ENCODE assay signal across 18 cellular contexts in genomic region chr17:74739227-74739831, GRCh38. TPM values are rescaled to one million over a fixed set of nuclear protein-coding genes. Genes with fewer than 3 reads are reported as not detected.
A peak's percentile ranks its signal among the peaks of the same experiment; 100 is the strongest.
DNase-seq lines count a peak whose midpoint lies in the region; ATAC-seq, FAIRE-seq and TF ChIP-seq lines count a peak whose summit lies in the region.
"Had no signal": no experiment of that assay in that cellular context is flagged by ENCODE, and none has a peak within 500 bp of the region (broad histone marks: within the 10 kb centered on the region; RNA-seq: fewer than 3 reads in every experiment).

No MANE protein-coding gene starts in this region.

- DNase-seq in activated CD8-positive, alpha-beta memory T cell treated with anti-CD3 and anti-CD28 coated beads, Interleukin-2, amount 10 ng/mL, durations not matched to agents 7 days and 5 days = no peak
- no peak for DNase-seq in activated CD8-positive, alpha-beta memory T cell treated with anti-CD3 and anti-CD28 coated beads, Interleukin-2, amount 50 U/mL, for 48 hours
- no peak for DNase-seq in activated T-helper 2 cell treated with anti-CD3 and anti-CD28 coated beads, Interferon-gamma antibody, Interleukin-2, Interleukin-4, amounts not matched to agents 10 μg/mL and 5 μg/mL and 100 μg/mL, durations not matched to agents 14 hours and 24 hours and 36 hours (ENCODE audit: low spot score)
- no peak for DNase-seq in RCC 7860 (ENCODE audit: low spot score)
- no peak for DNase-seq in NCI-H2029 (lab: John Stamatoyannopoulos, UW)
- DNase-seq in NCI-H187 (lab: John Stamatoyannopoulos, UW) = no peak
- DNase-seq: ACHN; activated CD8-positive, alpha-beta memory T cell treated with anti-CD3 and anti-CD28 coated beads for 24 hours; dermis blood vessel endothelial cell; mammary epithelial cell; NCI-H446; ovary had no signal

- ATAC-seq in activated CD8-positive, alpha-beta memory T cell treated with anti-CD3 and anti-CD28 coated beads, Interleukin-2, amount 10 ng/mL, durations not matched to agents 7 days and 5 days = no peak
- ATAC-seq: Panc1 had no signal

- H3K36me3 ChIP-seq in Loucy (ENCODE audit: insufficient read depth, low read length) (no peaks in the 10 kb centered on the region), neutrophil (peaks cover 15% of the 10 kb centered on the region)
- H3K36me3 ChIP-seq: ovary had no signal

- H3K27ac Mint-ChIP-seq in activated CD8-positive, alpha-beta memory T cell treated with anti-CD3 and anti-CD28 coated beads, Interleukin-2, amount 10 ng/mL, durations not matched to agents 7 days and 5 days = peak overlapping the region; percentile 91
- peak overlapping the region; percentile 87 for H3K27ac Mint-ChIP-seq in activated T-helper 2 cell treated with anti-CD3 and anti-CD28 coated beads, Interferon-gamma antibody, Interleukin-2, Interleukin-4, amounts not matched to agents 10 μg/mL and 5 μg/mL and 100 μg/mL, durations not matched to agents 14 hours and 24 hours and 36 hours

- H3K79me2 ChIP-seq in Loucy (ENCODE audit: insufficient read depth, low read length) = peaks cover 56% of the 10 kb centered on the region

- TF ChIP-seq CTCF in Loucy (conservative IDR thresholded peaks at IDR 0.05; ENCODE audit: low read length) = no peak
- TF ChIP-seq CTCF in neutrophil (IDR thresholded peaks at IDR 0.05) = no peak

- H3K4me3 Mint-ChIP-seq in activated CD8-positive, alpha-beta memory T cell treated with anti-CD3 and anti-CD28 coated beads, Interleukin-2, amount 10 ng/mL, durations not matched to agents 7 days and 5 days = peak overlapping the region; percentile 87
- peak overlapping the region; percentile 84 for H3K4me3 Mint-ChIP-seq in activated T-helper 2 cell treated with anti-CD3 and anti-CD28 coated beads, Interferon-gamma antibody, Interleukin-2, Interleukin-4, amounts not matched to agents 10 μg/mL and 5 μg/mL and 100 μg/mL, durations not matched to agents 14 hours and 24 hours and 36 hours (ENCODE audit: low read depth)

- H3K27me3 Mint-ChIP-seq in activated CD8-positive, alpha-beta memory T cell treated with anti-CD3 and anti-CD28 coated beads, Interleukin-2, amount 10 ng/mL, durations not matched to agents 7 days and 5 days = peaks cover 17% of the 10 kb centered on the region
- H3K27me3 Mint-ChIP-seq in activated T-helper 2 cell treated with anti-CD3 and anti-CD28 coated beads, Interferon-gamma antibody, Interleukin-2, Interleukin-4, amounts not matched to agents 10 μg/mL and 5 μg/mL and 100 μg/mL, durations not matched to agents 14 hours and 24 hours and 36 hours (ENCODE audit: low read depth) = peaks cover 8% of the 10 kb centered on the region

- peak overlapping the region; percentile 92 for H3K4me3 ChIP-seq in Loucy (ENCODE audit: low read length, poor library complexity, severe bottlenecking)
- peak overlapping the region; percentile 82 to 89 for H3K4me3 ChIP-seq in neutrophil (ENCODE audit: low read depth in 1 of 2, low read length in 1 of 2)
- H3K4me3 ChIP-seq: ovary had no signal

- no peak overlapping the region for H2AFZ ChIP-seq in Loucy (ENCODE audit: low read length)

- H3K36me3 Mint-ChIP-seq in activated CD8-positive, alpha-beta memory T cell treated with anti-CD3 and anti-CD28 coated beads, Interleukin-2, amount 10 ng/mL, durations not matched to agents 7 days and 5 days = peaks cover 18% of the 10 kb centered on the region
- peaks cover 10% of the 10 kb centered on the region for H3K36me3 Mint-ChIP-seq in activated T-helper 2 cell treated with anti-CD3 and anti-CD28 coated beads, Interferon-gamma antibody, Interleukin-2, Interleukin-4, amounts not matched to agents 10 μg/mL and 5 μg/mL and 100 μg/mL, durations not matched to agents 14 hours and 24 hours and 36 hours (ENCODE audit: low read depth)

- CTCF ChIA-PET in activated CD8-positive, alpha-beta memory T cell treated with anti-CD3 and anti-CD28 coated beads, Interleukin-2, amount 10 ng/mL, durations not matched to agents 7 days and 5 days (lab: Charles Lee) = interaction anchor here (0.9 to 6.0 kb wide), 11 partner anchors 7 to 371 kb away, joined by 3 to 262 read pairs (median 16); partner anchors contain the start of gene NAT9

- H3K4me1 ChIP-seq in Loucy (ENCODE audit: insufficient read depth, low read length, poor library complexity, severe bottlenecking) (peaks cover 63% of the 10 kb centered on the region), neutrophil (ENCODE audit: control insufficient read depth in 1 of 2, insufficient read depth in 1 of 2, low read depth in 1 of 2, low read length in 1 of 2) (peaks cover 81 to 86% of the 10 kb centered on the region in 2 experiments)

- no peaks in the 10 kb centered on the region for H3K9me2 ChIP-seq in Loucy (replicated peaks; ENCODE audit: low read depth, low read length)

- H3K4me1 Mint-ChIP-seq in activated CD8-positive, alpha-beta memory T cell treated with anti-CD3 and anti-CD28 coated beads, Interleukin-2, amount 10 ng/mL, durations not matched to agents 7 days and 5 days = peaks cover 73% of the 10 kb centered on the region
- H3K4me1 Mint-ChIP-seq in activated T-helper 2 cell treated with anti-CD3 and anti-CD28 coated beads, Interferon-gamma antibody, Interleukin-2, Interleukin-4, amounts not matched to agents 10 μg/mL and 5 μg/mL and 100 μg/mL, durations not matched to agents 14 hours and 24 hours and 36 hours (ENCODE audit: low read depth) = peaks cover 67% of the 10 kb centered on the region

- peaks cover 15% of the 10 kb centered on the region; the same call in 1 of the 2 replicates for H3F3A ChIP-seq in Loucy (ENCODE audit: low read depth)

- no peaks in the 10 kb centered on the region for H4K20me1 ChIP-seq in Loucy (ENCODE audit: insufficient read depth, low read length, poor library complexity, severe bottlenecking)

- intact Hi-C loops in activated T-helper 2 cell treated with anti-CD3 and anti-CD28 coated beads, Interferon-gamma antibody, Interleukin-2, Interleukin-4, amounts not matched to agents 10 μg/mL and 5 μg/mL and 100 μg/mL, durations not matched to agents 14 hours and 24 hours and 36 hours (cut with micrococcal nuclease) = loop anchor here (5.0 kb wide), 1 partner anchor 172 kb away; the partner anchor contains the start of gene CD300H

- peak overlapping the region; percentile 98 for H3K27ac ChIP-seq in neutrophil
- H3K27ac ChIP-seq: ovary had no signal

- no peaks in the 10 kb centered on the region for H3K9me3 Mint-ChIP-seq in activated CD8-positive, alpha-beta memory T cell treated with anti-CD3 and anti-CD28 coated beads, Interleukin-2, amount 10 ng/mL, durations not matched to agents 7 days and 5 days (ENCODE audit: low read depth)
- H3K9me3 Mint-ChIP-seq in activated T-helper 2 cell treated with anti-CD3 and anti-CD28 coated beads, Interferon-gamma antibody, Interleukin-2, Interleukin-4, amounts not matched to agents 10 μg/mL and 5 μg/mL and 100 μg/mL, durations not matched to agents 14 hours and 24 hours and 36 hours = no peaks in the 10 kb centered on the region

- no peaks in the 10 kb centered on the region for H3K27me3 ChIP-seq in Loucy (ENCODE audit: insufficient read depth, low read length, poor library complexity, severe bottlenecking)
- H3K27me3 ChIP-seq in neutrophil = no peaks in the 10 kb centered on the region
- H3K27me3 ChIP-seq: ovary had no signal

- H3K9me3 ChIP-seq in Loucy (ENCODE audit: insufficient read depth, low read depth, low read length) (no peaks in the 10 kb centered on the region), neutrophil (no peaks in the 10 kb centered on the region)
- H3K9me3 ChIP-seq: ovary had no signal

- H3K4me2 ChIP-seq in Loucy (ENCODE audit: low read depth, low read length, poor library complexity, severe bottlenecking) = peak overlapping the region; percentile 78

- FAIRE-seq in RCC 7860 (lab: Jason Lieb, UNC) = no peak

- peak overlapping the region; percentile 99 for H3K9ac ChIP-seq in Loucy (ENCODE audit: low read depth, low read length, poor library complexity, severe bottlenecking)

RNA-seq across cellular contexts. Expression of gene RAB37, which starts 2.3 kb away (rescaled TPM):
- total RNA-seq in activated CD8-positive, alpha-beta memory T cell treated with anti-CD3 and anti-CD28 coated beads, Interleukin-2, amount 10 ng/mL, durations not matched to agents 7 days and 5 days = 10 to 100 TPM; 36.7 to 51.7 TPM
- total RNA-seq in activated T-helper 2 cell treated with anti-CD3 and anti-CD28 coated beads, Interferon-gamma antibody, Interleukin-2, Interleukin-4, amounts not matched to agents 10 μg/mL and 5 μg/mL and 100 μg/mL, durations not matched to agents 14 hours and 24 hours and 36 hours = 9.7 and 12.1 TPM in 2 replicates
- total RNA-seq: mammary epithelial cell had no signal

RNA-seq across cellular contexts. Expression of gene NHERF1, which starts 9.1 kb away (rescaled TPM):
- total RNA-seq in activated CD8-positive, alpha-beta memory T cell treated with anti-CD3 and anti-CD28 coated beads, Interleukin-2, amount 10 ng/mL, durations not matched to agents 7 days and 5 days = 100 to 1,000 TPM; 284 to 377 TPM
- 129 and 133 TPM in 2 replicates for total RNA-seq in activated T-helper 2 cell treated with anti-CD3 and anti-CD28 coated beads, Interferon-gamma antibody, Interleukin-2, Interleukin-4, amounts not matched to agents 10 μg/mL and 5 μg/mL and 100 μg/mL, durations not matched to agents 14 hours and 24 hours and 36 hours

RNA-seq across cellular contexts. Expression of gene CD300LF, which starts 26.6 kb away (rescaled TPM):
- total RNA-seq in activated CD8-positive, alpha-beta memory T cell treated with anti-CD3 and anti-CD28 coated beads, Interleukin-2, amount 10 ng/mL, durations not matched to agents 7 days and 5 days = not detected
- total RNA-seq in activated T-helper 2 cell treated with anti-CD3 and anti-CD28 coated beads, Interferon-gamma antibody, Interleukin-2, Interleukin-4, amounts not matched to agents 10 μg/mL and 5 μg/mL and 100 μg/mL, durations not matched to agents 14 hours and 24 hours and 36 hours = not detected in 2 replicates
- total RNA-seq: dermis blood vessel endothelial cell; fibroblast of lung; HT-29; mammary epithelial cell; T-helper 2 cell treated with Interferon-gamma antibody and Interleukin-4, amounts not matched to agents 100 ng/mL and 5 ng/mL, for 36 hours had no signal

RNA-seq across cellular contexts. Expression of gene NAT9, which starts 36.8 kb away (rescaled TPM):
- total RNA-seq in activated CD8-positive, alpha-beta memory T cell treated with anti-CD3 and anti-CD28 coated beads, Interleukin-2, amount 10 ng/mL, durations not matched to agents 7 days and 5 days = 10 to 100 TPM; 34.1 to 34.5 TPM
- 55.3 TPM in 2 replicates for total RNA-seq in activated T-helper 2 cell treated with anti-CD3 and anti-CD28 coated beads, Interferon-gamma antibody, Interleukin-2, Interleukin-4, amounts not matched to agents 10 μg/mL and 5 μg/mL and 100 μg/mL, durations not matched to agents 14 hours and 24 hours and 36 hours
